19 cellular contexts compared by ENCODE assay signal in the genomic region with DNA sequence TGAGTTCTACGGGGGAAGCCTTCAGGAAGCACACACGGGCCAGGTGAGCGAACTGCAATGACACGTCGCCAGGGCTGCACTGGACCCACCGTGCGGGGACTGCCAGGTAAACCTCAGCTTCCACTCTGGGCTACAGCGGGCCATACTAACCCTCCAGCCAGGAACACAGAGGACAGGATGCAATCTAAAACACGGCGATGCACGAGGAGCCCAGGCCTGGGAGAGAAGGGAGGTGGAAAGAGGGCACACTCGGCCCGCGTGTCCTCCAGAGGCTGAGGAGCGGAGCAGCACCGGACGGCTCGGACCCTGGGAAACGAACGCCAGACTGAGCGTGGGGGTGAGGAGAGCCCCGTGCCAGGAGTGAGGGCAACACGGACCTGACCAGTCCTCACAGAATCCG.
DNase-seq lines count a peak whose midpoint lies in the region; ATAC-seq and TF ChIP-seq lines count a peak whose summit lies in the region.
"Had no signal": no experiment of that assay in that cellular context is flagged by ENCODE, and none has a peak within 500 bp of the region (broad histone marks: within the 10 kb centered on the region; RNA-seq: fewer than 3 reads in every experiment).

No MANE protein-coding gene starts in this region.

- H3K4me2 ChIP-seq in IMR-90 (ENCODE audit: low read depth, low read length) (no peak overlapping the region), SK-N-SH (no peak overlapping the region)

- H4K8ac ChIP-seq in IMR-90 (ENCODE audit: low read depth in 2 of 2, low read length in 2 of 2): peak overlapping the region; percentile 5 to 82; a peak in 1 of 4 replicates

- peak overlapping the region; percentile 53 for H4K5ac ChIP-seq in IMR-90 (ENCODE audit: low read depth, low read length)

- H2BK120ac ChIP-seq in IMR-90 (ENCODE audit: low read depth, low read length): peak overlapping the region; percentile 75

- in situ Hi-C loops in IMR-90 (cut with MboI; ENCODE audit: low sequenced_read_pairs): no loop called here

- no peak overlapping the region for H2AK9ac ChIP-seq in IMR-90 (replicated peaks; ENCODE audit: low read depth, low read length, poor library complexity)

- 89% methylated on average over 14 of the region's 24 CpGs; no CpG with 5 or more reads in 1 of the 2 experiments for WGBS in IMR-90 (ENCODE audit: extremely low coverage in 2 of 2, insufficient read length in 1 of 2), 2 experiments
- WGBS in SK-N-SH (ENCODE audit: low lambda C conversion rate): 93% methylated on average over 24 of the region's 24 CpGs

- H3K4ac ChIP-seq in IMR-90 (ENCODE audit: low read depth, low read length): peak overlapping the region; percentile 52

- POLR2A ChIA-PET in IMR-90 (lab: Charles Lee; ENCODE audit: unreplicated experiment): no interaction called here
- POLR2A ChIA-PET in SK-N-SH (lab: Yijun Ruan, JAX): no interaction called here

- CTCF ChIA-PET in IMR-90 (lab: Yijun Ruan, JAX) (no interaction called here), Calu3 (lab: Charles Lee) (no interaction called here), SK-N-SH (lab: Yijun Ruan, JAX) (interaction anchor here (0.9 to 2.0 kb wide), 3 partner anchors 10 to 29 kb away, joined by 3 to 6 read pairs (median 5); no protein-coding TSS in a partner anchor)

- TF ChIP-seq POLR2A in IMR-90 (IDR thresholded peaks at IDR 0.05; ENCODE audit: low read depth, low read length): no peak

- peak overlapping the region; percentile 61 for H2BK5ac ChIP-seq in IMR-90 (ENCODE audit: low read depth, low read length, poor library complexity, severe bottlenecking)

- H3K14ac ChIP-seq in IMR-90 (replicated peaks; ENCODE audit: low read depth, low read length): no peak overlapping the region

- H3K79me2 ChIP-seq in SK-N-SH (ENCODE audit: insufficient read depth): peaks cover 10% of the 10 kb centered on the region; the same call in 1 of the 2 replicates

- no peak for ATAC-seq in IMR-90 (ENCODE audit: low read depth)
- peak; percentile 24 for ATAC-seq in esophagus mucosa
- no peak for ATAC-seq in HG03045 (IDR thresholded peaks at IDR 0.05; ENCODE audit: unreplicated experiment)
- ATAC-seq: pancreas had no signal

- dilution Hi-C loops in IMR-90 (cut with HindIII; ENCODE audit: low sequenced_read_pairs, unreplicated experiment): no loop called here

- H3K4me1 ChIP-seq in IMR-90 (ENCODE audit: control insufficient read depth, insufficient read depth, low read length) (peaks cover 42% of the 10 kb centered on the region), SK-N-SH (ENCODE audit: control insufficient read depth in 1 of 2, insufficient read depth in 2 of 2, low read depth in 1 of 2, low read length in 1 of 2) (peaks cover 9 to 58% of the 10 kb centered on the region in 2 experiments; a peak in 3 of 4 replicates)

- BruUV-seq in IMR-90 (replicated peaks; lab: Mats Ljungman, UMichigan) (no TSS peak), Calu3 (replicated peaks; lab: Mats Ljungman, UMichigan) (no TSS peak)

- peak overlapping the region; percentile 74; the same call in 2 of the 3 replicates for H2BK15ac ChIP-seq in IMR-90 (ENCODE audit: low read depth, low read length)

- TF ChIP-seq CTCF in IMR-90 (conservative IDR thresholded peaks at IDR 0.05; ENCODE audit: low read depth, low read length) (no peak), Calu3 (IDR thresholded peaks at IDR 0.05; ENCODE audit: unreplicated experiment) (no peak), SK-N-SH (IDR thresholded peaks at IDR 0.05) (no peak)

- H3K4me3 Mint-ChIP-seq in T-helper 2 cell treated with Interferon-gamma antibody and Interleukin-4, amounts not matched to agents 5 μg/mL and 100 μg/mL, for 36 hours: peak overlapping the region; percentile 64
- H3K4me3 Mint-ChIP-seq in Calu3 (ENCODE audit: low read depth, unreplicated experiment): no peak overlapping the region
- H3K4me3 Mint-ChIP-seq: activated naive CD4-positive, alpha-beta T cell treated with anti-CD3 and anti-CD28 coated beads, Interleukin-2, amount 10 ng/mL, durations not matched to agents 7 days and 5 days; HFFc6 had no signal

- H4K91ac ChIP-seq in IMR-90 (ENCODE audit: insufficient read depth, low read depth, low read length): peak overlapping the region; percentile 81

- H3K36me3 Mint-ChIP-seq in T-helper 2 cell treated with Interferon-gamma antibody and Interleukin-4, amounts not matched to agents 5 μg/mL and 100 μg/mL, for 36 hours (ENCODE audit: low read depth): peaks cover 9% of the 10 kb centered on the region
- no peaks in the 10 kb centered on the region for H3K36me3 Mint-ChIP-seq in Calu3 (ENCODE audit: insufficient read depth, unreplicated experiment)

- H3K27ac Mint-ChIP-seq in T-helper 2 cell treated with Interferon-gamma antibody and Interleukin-4, amounts not matched to agents 5 μg/mL and 100 μg/mL, for 36 hours: no peak overlapping the region
- H3K27ac Mint-ChIP-seq in Calu3 (ENCODE audit: unreplicated experiment): no peak overlapping the region
- H3K27ac Mint-ChIP-seq: activated naive CD4-positive, alpha-beta T cell treated with anti-CD3 and anti-CD28 coated beads, Interleukin-2, amount 10 ng/mL, durations not matched to agents 7 days and 5 days; HFFc6 had no signal

- H3K27me3 ChIP-seq in IMR-90 (ENCODE audit: control insufficient read depth, insufficient read depth, low read length) (no peaks in the 10 kb centered on the region), SK-N-SH (ENCODE audit: insufficient read depth) (no peaks in the 10 kb centered on the region)
- H3K27me3 ChIP-seq: BE2C, pancreas, SJCRH30 had no signal

- no peaks in the 10 kb centered on the region for H3K27me3 Mint-ChIP-seq in T-helper 2 cell treated with Interferon-gamma antibody and Interleukin-4, amounts not matched to agents 5 μg/mL and 100 μg/mL, for 36 hours (ENCODE audit: low read depth)
- no peaks in the 10 kb centered on the region for H3K27me3 Mint-ChIP-seq in Calu3 (ENCODE audit: unreplicated experiment)

- TF ChIP-seq EP300 in SK-N-SH (IDR thresholded peaks at IDR 0.05; ENCODE audit: borderline replicate concordance in 1 of 2, low read depth in 1 of 2, low read length in 1 of 2): no peak

- H2AK5ac ChIP-seq in IMR-90 (ENCODE audit: low read depth, low read length): peak overlapping the region; percentile 78

- no peak overlapping the region for H3K56ac ChIP-seq in IMR-90 (ENCODE audit: extremely low read depth, insufficient read depth, low read length)

- H3K18ac ChIP-seq in IMR-90 (ENCODE audit: low read depth, low read length): peak overlapping the region; percentile 68

- H2AFZ ChIP-seq in IMR-90 (replicated peaks; ENCODE audit: low read length, poor library complexity): no peak overlapping the region
- H2AFZ ChIP-seq in SK-N-SH (ENCODE audit: low read depth): no peak overlapping the region

- H3K9me1 ChIP-seq in IMR-90 (ENCODE audit: insufficient read depth, low read length): peaks cover 28% of the 10 kb centered on the region

- no peak overlapping the region for H3K4me3 ChIP-seq in IMR-90 (ENCODE audit: insufficient read depth, low read depth, low read length)
- no peak overlapping the region for H3K4me3 ChIP-seq in SK-N-SH (ENCODE audit: low read depth in 2 of 2, low read length in 1 of 2)
- H3K4me3 ChIP-seq: pancreas, SJCRH30, thoracic aorta had no signal

- H3K9me3 Mint-ChIP-seq in T-helper 2 cell treated with Interferon-gamma antibody and Interleukin-4, amounts not matched to agents 5 μg/mL and 100 μg/mL, for 36 hours: no peaks in the 10 kb centered on the region
- no peaks in the 10 kb centered on the region for H3K9me3 Mint-ChIP-seq in Calu3 (ENCODE audit: low read depth, unreplicated experiment)
- H3K9me3 Mint-ChIP-seq: activated naive CD4-positive, alpha-beta T cell treated with anti-CD3 and anti-CD28 coated beads, Interleukin-2, amount 10 ng/mL, durations not matched to agents 7 days and 5 days; HFFc6 had no signal

- no peaks in the 10 kb centered on the region for H3K9me3 ChIP-seq in IMR-90 (ENCODE audit: control insufficient read depth, insufficient read depth, low read length)
- no peaks in the 10 kb centered on the region for H3K9me3 ChIP-seq in SK-N-SH
- H3K9me3 ChIP-seq: BE2C, pancreas, SJCRH30, thoracic aorta had no signal

- H3K79me1 ChIP-seq in IMR-90 (ENCODE audit: low read depth in 1 of 2, low read length in 2 of 2): peaks cover 36 to 49% of the 10 kb centered on the region in 2 experiments

- H3K4me1 Mint-ChIP-seq in T-helper 2 cell treated with Interferon-gamma antibody and Interleukin-4, amounts not matched to agents 5 μg/mL and 100 μg/mL, for 36 hours (ENCODE audit: low read depth): peaks cover 37% of the 10 kb centered on the region
- H3K4me1 Mint-ChIP-seq in Calu3 (ENCODE audit: low read depth, unreplicated experiment): no peaks in the 10 kb centered on the region

- peaks cover 7% of the 10 kb centered on the region for H3F3A ChIP-seq in SK-N-SH (replicated peaks; ENCODE audit: insufficient read depth)

- no peak for DNase-seq in T-helper 2 cell treated with Interferon-gamma antibody and Interleukin-4, amounts not matched to agents 5 μg/mL and 100 μg/mL, for 36 hours (ENCODE audit: low spot score)
- DNase-seq in T-helper 2 cell (no peak), IMR-90 (no peak), posterior vena cava (ENCODE audit: low spot score) (peak; percentile 46), Calu3 (no peak), SK-N-SH (no peak)
- DNase-seq: activated CD4-positive, CD25-positive, alpha-beta regulatory T cell; activated naive CD4-positive, alpha-beta T cell treated with anti-CD3 and anti-CD28 coated beads, Interleukin-2, amount 10 ng/mL, durations not matched to agents 7 days and 5 days; BE2C; DMS 273 treated with DMSO at 0.1 percent for 48 hours; GF-D8; HFFc6; pancreas; SJCRH30; stimulated activated CD4-positive, alpha-beta T cell treated with anti-CD3 and anti-CD28 coated beads, Interleukin-12 subunit alpha, Interleukin-12 subunit beta, amount 100 ng/mL, for 4 hours had no signal

- TF ChIP-seq RAD21 in IMR-90 (IDR thresholded peaks at IDR 0.05; ENCODE audit: low read length) (no peak), SK-N-SH (IDR thresholded peaks at IDR 0.05; ENCODE audit: low read length) (no peak)

- intact Hi-C loops in IMR-90 (cut with micrococcal nuclease) (no loop called here), posterior vena cava (cut with DNase I) (loop anchor here in 1 of 2 donors (5.0 kb wide), 1 partner anchor 416 kb away; no protein-coding TSS in a partner anchor), Calu3 (cut with micrococcal nuclease; ENCODE audit: unreplicated experiment) (no loop called here)

- peak overlapping the region; percentile 55 for H2BK20ac ChIP-seq in IMR-90 (ENCODE audit: low read depth, low read length)

- H3K36me3 ChIP-seq in IMR-90 (ENCODE audit: control insufficient read depth, insufficient read depth, low read length) (peaks cover 6% of the 10 kb centered on the region; the same call in 1 of the 2 replicates), SK-N-SH (replicated peaks in 1 of 2; ENCODE audit: control insufficient read depth in 1 of 2, insufficient read depth in 2 of 2, low read length in 1 of 2) (no peaks in the 10 kb centered on the region)
- H3K36me3 ChIP-seq: BE2C, pancreas, SJCRH30, thoracic aorta had no signal

- H3K9me2 ChIP-seq in SK-N-SH: peaks cover 5% of the 10 kb centered on the region; the same call in 1 of the 2 replicates

- H3K27ac ChIP-seq in IMR-90 (ENCODE audit: insufficient read depth, low read length) (peak overlapping the region; percentile 64; the same call in 1 of the 2 replicates), SK-N-SH (ENCODE audit: low read depth in 2 of 2, low read length in 1 of 2) (peak overlapping the region in 1 of 2 experiments; percentile 60; a peak in 1 of 4 replicates)
- H3K27ac ChIP-seq: 22Rv1, pancreas, SJCRH30, thoracic aorta had no signal

- H4K20me1 ChIP-seq in IMR-90 (ENCODE audit: insufficient read depth, low read length) (peaks cover 4% of the 10 kb centered on the region; the same call in 1 of the 2 replicates), SK-N-SH (ENCODE audit: insufficient read depth) (no peaks in the 10 kb centered on the region)

- H3K9ac ChIP-seq in IMR-90 (ENCODE audit: low read depth, low read length) (no peak overlapping the region), SK-N-SH (no peak overlapping the region)

- H3K23ac ChIP-seq in IMR-90 (ENCODE audit: low read depth, low read length): no peak overlapping the region
